Comparison of ENCODE assay signal across 8 cellular contexts in the genomic region with DNA sequence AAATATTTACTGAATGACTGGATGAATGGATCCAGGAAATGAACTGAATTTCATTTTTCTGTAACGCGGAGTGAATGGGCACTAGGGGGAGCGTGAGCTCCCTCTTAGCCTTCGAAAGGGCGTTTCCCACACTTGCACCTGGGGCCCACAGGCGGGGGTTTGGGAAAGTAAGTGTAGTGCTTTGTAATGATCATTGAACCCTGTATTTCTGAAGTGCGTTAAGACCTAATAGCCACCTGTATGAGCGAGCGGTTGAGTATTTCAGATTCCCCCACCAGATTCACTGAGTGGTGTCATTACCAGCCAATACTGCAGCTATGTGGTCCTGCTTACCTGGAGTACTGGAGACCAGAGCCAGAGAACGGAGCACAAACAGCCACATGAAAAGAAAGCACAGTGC. TPM values are rescaled to one million over a fixed set of nuclear protein-coding genes. Genes with fewer than 3 reads are reported as not detected.
A peak's percentile ranks its signal among the peaks of the same experiment; 100 is the strongest.
DNase-seq lines count a peak whose midpoint lies in the region; ATAC-seq and TF ChIP-seq lines count a peak whose summit lies in the region.

No MANE protein-coding gene starts in this region.

- peak; percentile 54 for ATAC-seq in esophagus mucosa
- no peak for ATAC-seq in HG03378 (IDR thresholded peaks at IDR 0.05; ENCODE audit: unreplicated experiment)

- H3K9me3 ChIP-seq in A673 (ENCODE audit: low read depth, low read length, poor library complexity, severe bottlenecking) (no peaks in the 10 kb centered on the region), WERI-Rb-1 (ENCODE audit: severe bottlenecking) (no peaks in the 10 kb centered on the region)

- no peak overlapping the region for H3K4me3 ChIP-seq in A673 (ENCODE audit: low read depth, low read length, poor library complexity, severe bottlenecking)
- H3K4me3 ChIP-seq in WERI-Rb-1 (ENCODE audit: low read depth, low read length): no peak overlapping the region

- H3K27me3 ChIP-seq in A673 (replicated peaks; ENCODE audit: insufficient read depth, low read depth, low read length, poor library complexity) (no peaks in the 10 kb centered on the region), WERI-Rb-1 (ENCODE audit: insufficient read depth, low read depth, severe bottlenecking) (no peaks in the 10 kb centered on the region)

- DNase-seq in A673 (ENCODE audit: low spot score): no peak
- peak; percentile 42 for DNase-seq in NCI-H1092 treated with DMSO at 0.1 percent for 48 hours (lab: John Stamatoyannopoulos, UW)
- peak; percentile 53 for DNase-seq in WERI-Rb-1
- peak; percentile 45 for DNase-seq in stimulated activated CD4-positive, alpha-beta T cell treated with anti-CD3 and anti-CD28 coated beads, Interleukin-4, amount 100 ng/mL, for 1 hour
- no peak for DNase-seq in hippocampal formation (lab: John Stamatoyannopoulos, UW)

- TF ChIP-seq CTCF in A673 (conservative IDR thresholded peaks at IDR 0.05; ENCODE audit: low read depth, low read length): peak; percentile 69
- peak; percentile 67 for TF ChIP-seq CTCF in GM12874 (IDR thresholded peaks at IDR 0.05; ENCODE audit: insufficient read depth, low read depth, low read length)
- TF ChIP-seq CTCF in WERI-Rb-1 (IDR thresholded peaks at IDR 0.05; ENCODE audit: low read depth, low read length): peak; percentile 70

- H3K36me3 ChIP-seq in A673 (ENCODE audit: insufficient read depth, low read length, poor library complexity, severe bottlenecking) (no peaks in the 10 kb centered on the region), WERI-Rb-1 (no peaks in the 10 kb centered on the region)

- H3K27ac ChIP-seq in A673 (ENCODE audit: low read depth, low read length, poor library complexity, severe bottlenecking): no peak overlapping the region
- H3K27ac ChIP-seq in WERI-Rb-1: no peak overlapping the region

- intact Hi-C loops in A673 (cut with micrococcal nuclease; ENCODE audit: unreplicated experiment): no loop called here

- CTCF ChIA-PET in A673 (lab: Charles Lee): interaction anchor here (0.5 to 1.1 kb wide), 6 partner anchors 13 to 446 kb away, joined by 3 to 8 read pairs (median 6); no protein-coding TSS in a partner anchor

- BruUV-seq in A673 (replicated peaks; lab: Mats Ljungman, UMichigan): no TSS peak

- peaks cover 22% of the 10 kb centered on the region for H3K4me1 ChIP-seq in A673 (ENCODE audit: insufficient read depth, low read length, poor library complexity, severe bottlenecking)

- POLR2A ChIA-PET in A673 (lab: Charles Lee; ENCODE audit: low non-redundant PET): interaction anchor here (0.7 kb wide), 1 partner anchor 125 kb away, joined by 4 read pairs; no protein-coding TSS in a partner anchor

RNA-seq across cellular contexts. Expression of a gene that starts 10.5 kb away (rescaled TPM):
- total RNA-seq in A673 (2021) (0.66 and 0.82 TPM in 2 replicates), esophagus mucosa (1.7 TPM)

RNA-seq across cellular contexts. Expression of a gene that starts 15.8 kb away (rescaled TPM):
- 137 and 138 TPM in 2 replicates for total RNA-seq in A673 (2021)
- 143 TPM for total RNA-seq in esophagus mucosa

Comparison
In these comparisons a context has a peak if more than half of its experiments do, and no peak if none do; other contexts are left out.
1. DNase-seq: peak in NCI-H1092 treated with DMSO at 0.1 percent for 48 hours (single experiment), WERI-Rb-1 (single experiment) and stimulated activated CD4-positive, alpha-beta T cell treated with anti-CD3 and anti-CD28 coated beads, Interleukin-4, amount 100 ng/mL, for 1 hour (single experiment); none in A673 (single experiment) and hippocampal formation (0 of 2).
2. Peak in every context shown above with its lines, with median percentiles within 50 percentile points of each other: CTCF ChIP-seq.